16 cellular contexts compared by ENCODE assay signal in the genomic region with DNA sequence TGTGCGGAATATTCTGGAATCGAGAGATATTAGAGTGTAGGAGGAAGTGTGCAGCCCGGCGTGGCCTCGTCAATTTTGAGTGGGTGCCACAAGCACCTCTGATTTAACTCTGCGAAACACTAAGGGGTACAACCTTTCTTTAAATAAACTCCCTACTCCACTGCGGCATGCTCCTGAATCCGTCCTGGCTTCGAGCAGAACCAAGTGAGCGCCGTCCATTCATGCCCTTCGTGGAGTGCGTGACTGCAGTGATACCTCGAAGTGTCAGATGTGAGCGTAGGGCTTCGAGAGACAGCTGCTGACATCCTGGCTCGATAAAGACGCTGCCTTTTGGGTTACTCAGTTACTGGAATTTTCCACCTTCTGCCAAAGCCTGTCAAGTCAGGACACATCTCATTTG.
DNase-seq lines count a peak whose midpoint lies in the region; TF ChIP-seq lines count a peak whose summit lies in the region.
"Had no signal": no experiment of that assay in that cellular context is flagged by ENCODE, and none has a peak within 500 bp of the region (broad histone marks: within the 10 kb centered on the region; RNA-seq: fewer than 3 reads in every experiment).

No MANE protein-coding gene starts in this region.

- H3K27me3 ChIP-seq in mammary epithelial cell (ENCODE audit: insufficient read depth, low read length) = no peaks in the 10 kb centered on the region
- H3K27me3 ChIP-seq in sigmoid colon = peaks cover 0 to 40% (median 7%) of the 10 kb centered on the region in 3 donors
- H3K27me3 ChIP-seq in testis = no peaks in the 10 kb centered on the region
- H3K27me3 ChIP-seq: BLaER1 had no signal

- H3K36me3 Mint-ChIP-seq in MCF 10A (ENCODE audit: insufficient read depth, unreplicated experiment) = no peaks in the 10 kb centered on the region
- H3K36me3 Mint-ChIP-seq: CD4-positive, CD25-positive, alpha-beta regulatory T cell; CD8-positive, alpha-beta T cell had no signal

- CTCF ChIA-PET in mammary epithelial cell (lab: Charles Lee; ENCODE audit: low non-redundant PET) = no interaction called here
- CTCF ChIA-PET in MCF 10A (lab: Yijun Ruan, JAX) = interaction anchor here (0.5 to 0.9 kb wide), 3 partner anchors 9 to 191 kb away, joined by 3 read pairs; no protein-coding TSS in a partner anchor

- no peaks in the 10 kb centered on the region for H3K27me3 Mint-ChIP-seq in MCF 10A (ENCODE audit: insufficient read depth, unreplicated experiment)
- H3K27me3 Mint-ChIP-seq: B cell; CD4-positive, CD25-positive, alpha-beta regulatory T cell had no signal

- TF ChIP-seq POLR2A in sigmoid colon (IDR thresholded peaks at IDR 0.05) (no peak), testis (IDR thresholded peaks at IDR 0.05) (no peak)

- 48% methylated on average over 18 of the region's 18 CpGs for WGBS in mammary epithelial cell (ENCODE audit: low coverage, missing lambda C conversion rate)
- WGBS in sigmoid colon, 2 donors = 90 to 93% methylated on average over 18 of the region's 18 CpGs
- WGBS in testis, 2 donors = 85 to 92% methylated on average over 18 of the region's 18 CpGs

- H4K20me1 ChIP-seq in mammary epithelial cell (ENCODE audit: insufficient read depth, low read length) = no peaks in the 10 kb centered on the region
- H4K20me1 ChIP-seq: BLaER1 had no signal

- BruUV-seq in mammary epithelial cell (replicated peaks; lab: Mats Ljungman, UMichigan) = no TSS peak
- no TSS peak for BruUV-seq in MCF 10A (replicated peaks; lab: Mats Ljungman, UMichigan)

- H3K9me3 ChIP-seq in mammary epithelial cell (replicated peaks; ENCODE audit: insufficient read depth, low read length) (no peaks in the 10 kb centered on the region), sigmoid colon (no peaks in the 10 kb centered on the region), testis (no peaks in the 10 kb centered on the region)
- H3K9me3 ChIP-seq: BLaER1, Caco-2 had no signal

- H3K4me3 ChIP-seq in mammary epithelial cell (replicated peaks in 1 of 3; ENCODE audit: insufficient read depth in 1 of 3, low read depth in 2 of 3, low read length in 3 of 3) (no peak overlapping the region), fibroblast of pulmonary artery (replicated peaks; ENCODE audit: low read depth, low read length) (no peak overlapping the region), sigmoid colon (no peak overlapping the region), testis (no peak overlapping the region)
- H3K4me3 ChIP-seq: BLaER1 had no signal

- no peak overlapping the region for H3K9ac ChIP-seq in mammary epithelial cell (ENCODE audit: insufficient read depth, low read length)
- H3K9ac ChIP-seq: BLaER1 had no signal

- peaks cover 5% of the 10 kb centered on the region for H3K4me1 Mint-ChIP-seq in MCF 10A (ENCODE audit: insufficient read depth, unreplicated experiment)
- H3K4me1 Mint-ChIP-seq: B cell; CD4-positive, CD25-positive, alpha-beta regulatory T cell had no signal

- H3K9me3 Mint-ChIP-seq in MCF 10A (ENCODE audit: unreplicated experiment) = peaks cover 10% of the 10 kb centered on the region
- H3K9me3 Mint-ChIP-seq: CD4-positive, CD25-positive, alpha-beta regulatory T cell; CD8-positive, alpha-beta T cell had no signal

- H3K27ac Mint-ChIP-seq in MCF 10A (ENCODE audit: low read depth, unreplicated experiment) = no peak overlapping the region
- H3K27ac Mint-ChIP-seq: B cell; CD4-positive, CD25-positive, alpha-beta regulatory T cell; CD8-positive, alpha-beta T cell had no signal

- intact Hi-C loops in mammary epithelial cell (cut with micrococcal nuclease) (no loop called here), MCF 10A (cut with micrococcal nuclease) (no loop called here), sigmoid colon (cut with DNase I) (no loop called here), testis (cut with DNase I; ENCODE audit: low total_unique reads) (no loop called here)

- no peaks in the 10 kb centered on the region for H3K79me2 ChIP-seq in mammary epithelial cell (ENCODE audit: insufficient read depth, low read length)

- no peak for TF ChIP-seq CTCF in mammary epithelial cell (conservative IDR thresholded peaks at IDR 0.05 in 1 of 2, IDR thresholded peaks at IDR 0.05 in 1 of 2; ENCODE audit: extremely low read depth in 1 of 2, insufficient read depth in 1 of 2, low read depth in 1 of 2, low read length in 2 of 2)
- TF ChIP-seq CTCF in MCF 10A (IDR thresholded peaks at IDR 0.05; ENCODE audit: unreplicated experiment) = no peak
- no peak for TF ChIP-seq CTCF in fibroblast of pulmonary artery (IDR thresholded peaks at IDR 0.05; ENCODE audit: low read length, missing control alignments)
- no peak for TF ChIP-seq CTCF in sigmoid colon (IDR thresholded peaks at IDR 0.05)
- TF ChIP-seq CTCF in testis (IDR thresholded peaks at IDR 0.05) = no peak

- H3K4me2 ChIP-seq in mammary epithelial cell (ENCODE audit: insufficient read depth, low read depth, low read length) = no peak overlapping the region
- H3K4me2 ChIP-seq: BLaER1 had no signal

- TF ChIP-seq EP300 in sigmoid colon (IDR thresholded peaks at IDR 0.05) = no peak

- peak overlapping the region; percentile 13 for H2AFZ ChIP-seq in mammary epithelial cell (ENCODE audit: low read depth, low read length)

- no peaks in the 10 kb centered on the region for H3K36me3 ChIP-seq in mammary epithelial cell (ENCODE audit: insufficient read depth, low read length)
- H3K36me3 ChIP-seq in sigmoid colon = no peaks in the 10 kb centered on the region
- no peaks in the 10 kb centered on the region for H3K36me3 ChIP-seq in testis (ENCODE audit: low read depth, missing control alignments)
- H3K36me3 ChIP-seq: BLaER1 had no signal

- in situ Hi-C loops in mammary epithelial cell (cut with MboI; ENCODE audit: low sequenced_read_pairs in 2 of 2) = no loop called here

- DNase-seq in mammary epithelial cell (no peak), MCF 10A (ENCODE audit: unreplicated experiment) (no peak), fibroblast of pulmonary artery (ENCODE audit: low read depth) (peak; percentile 10), sigmoid colon (peak; percentile 9), testis (no peak), HuH-7.5 (ENCODE audit: low spot score) (no peak)
- DNase-seq: Caco-2; CD4-positive, CD25-positive, alpha-beta regulatory T cell; CD8-positive, alpha-beta T cell; DMS153; DND-41; H9 had no signal

- H3K27ac ChIP-seq in mammary epithelial cell (ENCODE audit: insufficient read depth, low read depth, low read length) (no peak overlapping the region), sigmoid colon (no peak overlapping the region), testis (no peak overlapping the region)
- H3K27ac ChIP-seq: 22Rv1, BLaER1, C4-2B had no signal

- dilution Hi-C loops in mammary epithelial cell (cut with HindIII; ENCODE audit: low sequenced_read_pairs) = no loop called here

- POLR2A ChIA-PET in MCF 10A (lab: Yijun Ruan, JAX) = no interaction called here

- H3K4me3 Mint-ChIP-seq in MCF 10A (ENCODE audit: unreplicated experiment) = no peak overlapping the region
- H3K4me3 Mint-ChIP-seq: B cell; CD4-positive, CD25-positive, alpha-beta regulatory T cell; CD8-positive, alpha-beta T cell; H9 had no signal

- H3K4me1 ChIP-seq in mammary epithelial cell (ENCODE audit: insufficient read depth, low read length) (no peaks in the 10 kb centered on the region), sigmoid colon (no peaks in the 10 kb centered on the region), testis (no peaks in the 10 kb centered on the region)
- H3K4me1 ChIP-seq: BLaER1, Caco-2 had no signal

Comparison
In these comparisons a context has a peak if more than half of its experiments do, and no peak if none do; other contexts are left out.
1. DNase-seq: peak in fibroblast of pulmonary artery (single experiment) and sigmoid colon (single experiment); none in mammary epithelial cell (single experiment), MCF 10A (single experiment), testis (single experiment) and HuH-7.5 (single experiment).